ENCODE assay signal across 1 cellular context in the genomic region with DNA sequence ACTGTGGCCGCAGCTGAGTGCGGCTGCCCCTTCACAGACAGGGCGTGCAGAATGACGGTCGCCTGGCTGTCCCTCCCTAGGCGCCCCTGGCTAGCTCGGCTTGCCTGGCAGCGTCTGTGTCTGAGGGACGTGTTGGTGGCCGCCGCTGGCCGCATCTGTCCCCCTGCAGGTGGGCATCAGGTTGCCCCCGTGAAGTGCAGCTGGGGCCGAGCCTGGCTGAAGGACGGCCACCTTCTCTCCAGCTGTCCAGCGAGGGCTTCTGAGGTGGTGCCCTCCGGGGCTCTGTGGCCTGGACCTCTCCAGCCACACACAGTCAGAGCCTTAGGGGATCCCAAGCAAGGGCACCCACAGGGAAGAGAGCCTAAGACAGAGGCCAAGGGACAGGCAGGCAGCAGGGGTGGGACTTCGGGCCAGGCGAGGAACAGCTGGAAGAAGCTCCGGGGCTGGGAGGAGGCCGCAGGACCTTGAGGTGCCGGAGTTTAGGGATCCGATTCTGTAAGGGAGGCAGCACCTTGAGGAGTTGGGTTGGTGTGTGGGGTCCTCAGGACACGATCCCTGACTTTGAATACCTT.
TF ChIP-seq lines count a peak whose summit lies in the region.

No MANE protein-coding gene starts in this region.

TF ChIP-seq in A549, 52 proteins besides CTCF, POLR2A, EP300 and RAD21 (continued from another document):
- TF ChIP-seq KDM5A (IDR thresholded peaks at IDR 0.05) = no peak
- no peak for TF ChIP-seq HOXB13 (CRISPR knock-in tag; IDR thresholded peaks at IDR 0.05; ENCODE audit: low read depth)
TF ChIP-seq in A549: peak in this region for 0.
